ENCODE assay signal across 7 cellular contexts in the genomic region with DNA sequence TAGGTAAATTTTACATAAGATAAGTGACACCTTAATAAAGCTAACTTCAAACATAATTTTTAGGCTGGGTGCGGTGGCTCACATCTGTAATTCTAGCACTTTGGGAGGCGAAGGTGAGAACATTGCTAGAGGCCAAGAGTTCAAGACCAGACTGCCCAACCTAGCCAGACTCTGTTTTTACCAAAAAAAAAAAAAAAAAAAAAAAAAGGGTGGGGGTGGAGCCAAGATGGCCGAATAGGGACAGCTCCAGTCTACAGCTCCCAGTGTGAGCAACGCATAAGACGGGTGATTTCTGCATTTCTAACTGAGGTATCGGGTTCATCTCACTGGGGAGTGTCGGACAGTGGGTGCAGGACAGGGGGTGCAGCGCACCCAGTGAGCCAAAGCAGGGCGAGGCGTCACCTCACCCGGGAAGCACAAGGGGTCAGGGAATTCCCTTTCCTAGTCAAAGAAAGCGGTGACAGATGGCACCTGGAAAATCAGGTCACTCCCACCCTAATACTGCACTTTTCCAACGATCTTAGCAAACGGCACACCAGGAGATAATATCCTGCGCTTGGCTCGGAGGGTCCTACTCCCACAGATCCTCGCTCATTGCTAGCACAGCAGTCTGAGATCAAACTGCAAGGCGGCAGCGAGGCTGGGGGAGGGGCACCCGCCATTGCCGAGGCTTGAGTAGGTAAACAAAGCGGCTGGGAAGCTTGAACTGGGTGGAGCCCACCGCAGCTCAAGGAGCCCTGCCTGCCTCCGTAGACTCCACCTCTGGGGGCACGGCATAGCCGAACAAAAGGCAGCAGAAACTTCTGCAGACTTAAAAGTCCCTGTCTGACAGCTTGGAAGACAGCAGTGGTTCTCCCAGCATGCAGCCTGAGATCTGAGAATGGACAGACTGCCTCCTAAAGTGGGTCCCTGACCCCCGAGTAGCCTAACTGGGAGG. TPM values are rescaled to one million over a fixed set of nuclear protein-coding genes. Genes with fewer than 3 reads are reported as not detected.
A peak's percentile ranks its signal among the peaks of the same experiment; 100 is the strongest.
DNase-seq lines count a peak whose midpoint lies in the region; ATAC-seq, FAIRE-seq and TF ChIP-seq lines count a peak whose summit lies in the region.
"Not testable (repeated sequence)": the region's sequence is repeated elsewhere in the genome, so short reads cannot be mapped to it uniquely, and the experiment has no call there.

No MANE protein-coding gene starts in this region.

- peak; percentile 70 for ATAC-seq in HCT116
- not testable (repeated sequence) for ATAC-seq in activated CD8-positive, alpha-beta T cell treated with anti-CD3 and anti-CD28 coated beads, Interleukin-2, amount 10 ng/mL, durations not matched to agents 7 days and 5 days; gastroesophageal sphincter; lung (ENCODE audit: insufficient read depth, low FRiP score)

- FAIRE-seq in bronchial epithelial cell (lab: Jason Lieb, UNC), result not testable (repeated sequence)

- H3K27me3 ChIP-seq in HCT116 (ENCODE audit: insufficient read depth, low read length); NT2/D1 (ENCODE audit: insufficient read depth, insufficient read length); bronchial epithelial cell (ENCODE audit: control insufficient read depth, insufficient read depth, low read length); gastroesophageal sphincter; lung (ENCODE audit: control insufficient read depth, insufficient read depth); sigmoid colon: not testable (repeated sequence)

- not testable (repeated sequence) for BruUV-seq in HCT116 (replicated peaks; lab: Mats Ljungman, UMichigan)

- peaks cover 11% of the 10 kb centered on the region for H3K36me3 Mint-ChIP-seq in activated CD8-positive, alpha-beta T cell treated with anti-CD3 and anti-CD28 coated beads, Interleukin-2, amount 10 ng/mL, durations not matched to agents 7 days and 5 days (ENCODE audit: low read depth)

- H3K4me1 Mint-ChIP-seq in activated CD8-positive, alpha-beta T cell treated with anti-CD3 and anti-CD28 coated beads, Interleukin-2, amount 10 ng/mL, durations not matched to agents 7 days and 5 days (ENCODE audit: low read depth), result peaks cover 36% of the 10 kb centered on the region

- TF ChIP-seq RAD21 in HCT116 (IDR thresholded peaks at IDR 0.05; ENCODE audit: low read depth), result not testable (repeated sequence)

- DNase-seq in HCT116 (ENCODE audit: low read depth, low spot score) (peak; percentile 6), lung (ENCODE audit: low spot score) (peak; percentile 46)
- DNase-seq in NT2/D1 (ENCODE audit: low read depth, low spot score); bronchial epithelial cell (ENCODE audit: low read depth); sigmoid colon: not testable (repeated sequence)
- peak; percentile 36 for DNase-seq in activated CD8-positive, alpha-beta T cell treated with anti-CD3 and anti-CD28 coated beads, Interleukin-2, amount 10 ng/mL, durations not matched to agents 7 days and 5 days

- not testable (repeated sequence) for H4K20me1 ChIP-seq in HCT116 (ENCODE audit: insufficient read depth)

- not testable (repeated sequence) for TF ChIP-seq CTCF in HCT116 (IDR thresholded peaks at IDR 0.05 in 2 of 3, conservative IDR thresholded peaks at IDR 0.05 in 1 of 3; ENCODE audit: borderline replicate concordance in 1 of 3, insufficient read depth in 1 of 3, low read depth in 2 of 3, low read length in 2 of 3); bronchial epithelial cell (IDR thresholded peaks at IDR 0.05; ENCODE audit: insufficient read depth, low read length, severe bottlenecking); gastroesophageal sphincter (IDR thresholded peaks at IDR 0.05); lung (IDR thresholded peaks at IDR 0.05; ENCODE audit: control extremely low read depth, extremely low read depth); sigmoid colon (IDR thresholded peaks at IDR 0.05)

- not testable (repeated sequence) for H3K36me3 ChIP-seq in HCT116 (ENCODE audit: control insufficient read depth in 1 of 2, insufficient read depth in 2 of 2, low read length in 2 of 2); NT2/D1 (ENCODE audit: insufficient read depth, insufficient read length, low read length); bronchial epithelial cell (ENCODE audit: control insufficient read depth, insufficient read depth, low read length); gastroesophageal sphincter; lung (ENCODE audit: control insufficient read depth in 2 of 2, insufficient read depth in 2 of 2, low read length in 2 of 2); sigmoid colon

- WGBS in gastroesophageal sphincter (ENCODE audit: low coverage in 1 of 2), 2 donors, result 56 to 72% methylated on average over 3 to 11 of the region's 27 CpGs
- 41 to 78% methylated on average over 25 to 27 of the region's 27 CpGs for WGBS in lung, 2 donors
- WGBS in sigmoid colon, 2 donors, result 12 to 66% methylated on average over 27 of the region's 27 CpGs

- H3K9ac ChIP-seq in HCT116 (ENCODE audit: low read length), result peak overlapping the region; percentile 58
- peak overlapping the region; percentile 77 for H3K9ac ChIP-seq in NT2/D1 (ENCODE audit: insufficient read length, low read depth)

- peaks cover 11 to 22% of the 10 kb centered on the region in 2 experiments for H3K4me1 ChIP-seq in HCT116 (ENCODE audit: control insufficient read depth in 1 of 2, insufficient read depth in 2 of 2, low read length in 2 of 2)
- not testable (repeated sequence) for H3K4me1 ChIP-seq in NT2/D1 (ENCODE audit: insufficient read depth, insufficient read length); lung (ENCODE audit: control insufficient read depth in 2 of 2, insufficient read depth in 2 of 2, low read length in 2 of 2); sigmoid colon
- peaks cover 0 to 23% (median 0%) of the 10 kb centered on the region in 3 donors for H3K4me1 ChIP-seq in gastroesophageal sphincter

- H3K27me3 Mint-ChIP-seq in activated CD8-positive, alpha-beta T cell treated with anti-CD3 and anti-CD28 coated beads, Interleukin-2, amount 10 ng/mL, durations not matched to agents 7 days and 5 days (ENCODE audit: low read depth), result not testable (repeated sequence)

- peak overlapping the region; percentile 83 for H3K4me2 ChIP-seq in HCT116 (ENCODE audit: low read length)

- not testable (repeated sequence) for H3K9me2 ChIP-seq in HCT116 (ENCODE audit: insufficient read depth)

- RAD21 ChIA-PET in HCT116 (lab: Charles Lee; ENCODE audit: low non-redundant PET in 1 of 2, low total read pairs in 2 of 2, uncharacterized antibody in 2 of 2, unreplicated experiment in 2 of 2), result not testable (repeated sequence)

- H3K4me3 ChIP-seq in HCT116 (replicated peaks in 1 of 2; ENCODE audit: low read depth in 1 of 2, low read length in 2 of 2) (peak overlapping the region; percentile 52 to 71), NT2/D1 (ENCODE audit: insufficient read length, low read depth) (peak overlapping the region; percentile 53), bronchial epithelial cell (ENCODE audit: low read depth, low read length) (peak overlapping the region; percentile 45), gastroesophageal sphincter (peak overlapping the region; percentile 33 to 53), lung (peak overlapping the region; percentile 31), sigmoid colon (peak overlapping the region; percentile 10 to 48 (median 36))

- not testable (repeated sequence) for TF ChIP-seq EP300 in gastroesophageal sphincter (IDR thresholded peaks at IDR 0.05); sigmoid colon (IDR thresholded peaks at IDR 0.05)

- not testable (repeated sequence) for H3K9me3 ChIP-seq in HCT116 (ENCODE audit: control insufficient read depth in 1 of 2, insufficient read depth in 1 of 2, low read depth in 1 of 2, low read length in 2 of 2); NT2/D1 (ENCODE audit: insufficient read depth, low read length); gastroesophageal sphincter; lung (ENCODE audit: control insufficient read depth in 2 of 2, insufficient read depth in 1 of 2, low read length in 1 of 2); sigmoid colon

- H2AFZ ChIP-seq in HCT116 (ENCODE audit: low read depth, low read length, poor library complexity, severe bottlenecking), result peak overlapping the region; percentile 42

- TF ChIP-seq POLR2A in HCT116 (IDR thresholded peaks at IDR 0.05; ENCODE audit: borderline replicate concordance, extremely low read depth, insufficient read depth, insufficient read length), result peak; percentile 27
- TF ChIP-seq POLR2A in gastroesophageal sphincter (IDR thresholded peaks at IDR 0.05); sigmoid colon (IDR thresholded peaks at IDR 0.05): not testable (repeated sequence)

- CTCF ChIA-PET in HCT116 (lab: Charles Lee), result not testable (repeated sequence)
- CTCF ChIA-PET in activated CD8-positive, alpha-beta T cell treated with anti-CD3 and anti-CD28 coated beads, Interleukin-2, amount 10 ng/mL, durations not matched to agents 7 days and 5 days (lab: Charles Lee), result interaction anchor here (1.1 to 1.6 kb wide), 2 partner anchors 11 to 33 kb away, joined by 3 to 5 read pairs; partner anchors contain the start of gene GCH1

- H3K27ac ChIP-seq in HCT116 (ENCODE audit: low read depth, low read length) (peak overlapping the region; percentile 43; the same call in 1 of the 2 replicates), gastroesophageal sphincter (peak overlapping the region in 2 of 4 donors; percentile 23 to 53), lung (ENCODE audit: low read depth in 1 of 2, low read length in 1 of 2) (peak overlapping the region in 1 of 2 donors; percentile 53), sigmoid colon (peak overlapping the region in 2 of 4 donors; percentile 42 to 45)

- peak overlapping the region; percentile 22 for H3K4me3 Mint-ChIP-seq in activated CD8-positive, alpha-beta T cell treated with anti-CD3 and anti-CD28 coated beads, Interleukin-2, amount 10 ng/mL, durations not matched to agents 7 days and 5 days

- intact Hi-C loops in HCT116 (cut with micrococcal nuclease), result loop anchor here (5.0 kb wide), 1 partner anchor 82 kb away; no protein-coding TSS in a partner anchor
- intact Hi-C loops in sigmoid colon (cut with DNase I), result not testable (repeated sequence)

- H3K9me3 Mint-ChIP-seq in activated CD8-positive, alpha-beta T cell treated with anti-CD3 and anti-CD28 coated beads, Interleukin-2, amount 10 ng/mL, durations not matched to agents 7 days and 5 days (ENCODE audit: insufficient read depth), result not testable (repeated sequence)

- H3K27ac Mint-ChIP-seq in activated CD8-positive, alpha-beta T cell treated with anti-CD3 and anti-CD28 coated beads, Interleukin-2, amount 10 ng/mL, durations not matched to agents 7 days and 5 days, result not testable (repeated sequence)

- not testable (repeated sequence) for H3K79me2 ChIP-seq in HCT116 (ENCODE audit: insufficient read depth, low read length)

- POLR2A ChIA-PET in HCT116 (lab: Charles Lee); activated CD8-positive, alpha-beta T cell treated with anti-CD3 and anti-CD28 coated beads, Interleukin-2, amount 10 ng/mL, durations not matched to agents 7 days and 5 days (lab: Charles Lee): not testable (repeated sequence)

RNA-seq across cellular contexts. Expression of gene GCH1, which starts 32.2 kb away (rescaled TPM):
- total RNA-seq in HCT116 (2021; ENCODE audit: unreplicated experiment), result 16.7 TPM
- polyA plus RNA-seq in HCT116 (2012), result 6.1 and 6.4 TPM in 2 replicates
- 10 to 100 TPM; 51.4 to 52.3 TPM for total RNA-seq in activated CD8-positive, alpha-beta T cell treated with anti-CD3 and anti-CD28 coated beads, Interleukin-2, amount 10 ng/mL, durations not matched to agents 7 days and 5 days
- 7.9 and 9.0 TPM in 2 replicates for total RNA-seq in bronchial epithelial cell
- 1 to 10 TPM; 2.2 to 5.0 (median 3.7) TPM for total RNA-seq in gastroesophageal sphincter
- 10 to 100 TPM in 1 of 2 donors, 1 to 10 TPM in 1; 7.2 to 19.2 TPM for total RNA-seq in lung
- 10 to 100 TPM; 10.3 to 44.9 TPM for polyA plus RNA-seq in lung
- 1 to 10 TPM; 3.2 to 8.1 (median 3.9) TPM for total RNA-seq in sigmoid colon
- 10 to 100 TPM; 18.7 to 46.2 (median 24.6) TPM for polyA plus RNA-seq in sigmoid colon
